Comparison of ENCODE assay signal across 8 cellular contexts in the genomic region with DNA sequence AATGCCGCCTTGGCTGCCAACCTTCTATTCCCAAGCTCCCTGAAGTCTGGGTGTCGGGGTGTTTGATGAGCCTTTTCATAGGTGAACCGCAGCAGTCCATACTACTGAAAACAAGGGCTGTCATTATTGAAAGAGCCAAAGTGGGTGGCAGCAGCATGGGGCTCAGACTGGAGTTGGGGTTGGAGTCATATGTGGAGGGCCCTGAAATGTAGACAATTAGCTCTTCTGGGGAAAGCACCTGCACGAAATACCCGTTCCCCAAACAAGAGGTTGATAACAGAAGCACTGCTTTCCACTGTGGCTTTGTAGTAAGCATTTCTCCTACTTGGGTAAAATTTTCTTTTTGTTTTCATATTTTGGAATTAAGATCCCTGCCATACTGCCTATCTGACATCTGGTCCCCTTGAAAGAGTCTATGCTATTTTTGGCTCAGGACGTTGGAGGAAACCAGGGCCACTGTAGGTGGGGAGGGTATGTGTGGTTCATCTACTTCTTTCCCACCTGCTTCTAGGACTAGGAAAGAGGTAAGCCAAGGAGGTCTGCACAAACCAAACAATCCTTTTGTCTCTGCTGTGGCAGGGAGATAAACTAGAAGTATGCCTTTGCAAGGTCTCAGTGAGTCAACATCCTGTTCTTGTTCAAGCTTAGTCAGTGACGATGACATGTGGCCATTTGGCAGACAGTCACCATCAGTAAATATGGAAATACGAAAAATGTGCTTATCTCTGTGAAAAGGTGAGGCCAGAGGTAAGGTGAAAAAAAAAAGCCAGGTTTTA.
DNase-seq lines count a peak whose midpoint lies in the region; ATAC-seq and TF ChIP-seq lines count a peak whose summit lies in the region.

No MANE protein-coding gene starts in this region.

- peak; percentile 92 for DNase-seq in DMS153 treated with DMSO at 0.1 percent for 48 hours (lab: John Stamatoyannopoulos, UW; ENCODE audit: unreplicated experiment)
- peak; percentile 85 for DNase-seq in M059J (ENCODE audit: low read depth)
- DNase-seq in mammary epithelial cell = peak; percentile 75
- DNase-seq in myocyte (ENCODE audit: low read depth) = peak; percentile 37
- DNase-seq in activated CD8-positive, alpha-beta memory T cell treated with anti-CD3 and anti-CD28 coated beads, Interleukin-2, amount 10 ng/mL, durations not matched to agents 7 days and 5 days = no peak
- no peak for DNase-seq in NCI-H128 (lab: John Stamatoyannopoulos, UW; ENCODE audit: unreplicated experiment)
- no peak for DNase-seq in NCI-H2107 treated with DMSO at 0.1 percent for 48 hours (lab: John Stamatoyannopoulos, UW; ENCODE audit: unreplicated experiment)

- H3K4me1 Mint-ChIP-seq in activated CD8-positive, alpha-beta memory T cell treated with anti-CD3 and anti-CD28 coated beads, Interleukin-2, amount 10 ng/mL, durations not matched to agents 7 days and 5 days = peaks cover 4% of the 10 kb centered on the region

- H3K9me3 Mint-ChIP-seq in activated CD8-positive, alpha-beta memory T cell treated with anti-CD3 and anti-CD28 coated beads, Interleukin-2, amount 10 ng/mL, durations not matched to agents 7 days and 5 days (ENCODE audit: low read depth) = no peaks in the 10 kb centered on the region

- H4K20me1 ChIP-seq in mammary epithelial cell (ENCODE audit: insufficient read depth, low read length) = no peaks in the 10 kb centered on the region

- H3K27me3 Mint-ChIP-seq in activated CD8-positive, alpha-beta memory T cell treated with anti-CD3 and anti-CD28 coated beads, Interleukin-2, amount 10 ng/mL, durations not matched to agents 7 days and 5 days = no peaks in the 10 kb centered on the region

- H3K4me1 ChIP-seq in mammary epithelial cell (ENCODE audit: insufficient read depth, low read length) = peaks cover 36% of the 10 kb centered on the region

- peak overlapping the region; percentile 60 for H3K27ac ChIP-seq in mammary epithelial cell (ENCODE audit: insufficient read depth, low read depth, low read length)

- no peak for TF ChIP-seq CTCF in mammary epithelial cell (conservative IDR thresholded peaks at IDR 0.05 in 1 of 2, IDR thresholded peaks at IDR 0.05 in 1 of 2; ENCODE audit: extremely low read depth in 1 of 2, insufficient read depth in 1 of 2, low read depth in 1 of 2, low read length in 2 of 2)

- dilution Hi-C loops in mammary epithelial cell (cut with HindIII; ENCODE audit: low sequenced_read_pairs) = no loop called here

- no peak overlapping the region for H3K4me3 ChIP-seq in mammary epithelial cell (replicated peaks in 1 of 3; ENCODE audit: insufficient read depth in 1 of 3, low read depth in 2 of 3, low read length in 3 of 3)

- no peaks in the 10 kb centered on the region for H3K9me3 ChIP-seq in mammary epithelial cell (replicated peaks; ENCODE audit: insufficient read depth, low read length)

- no peak overlapping the region for H3K4me3 Mint-ChIP-seq in activated CD8-positive, alpha-beta memory T cell treated with anti-CD3 and anti-CD28 coated beads, Interleukin-2, amount 10 ng/mL, durations not matched to agents 7 days and 5 days

- intact Hi-C loops in mammary epithelial cell (cut with micrococcal nuclease) = no loop called here

- H3K79me2 ChIP-seq in mammary epithelial cell (ENCODE audit: insufficient read depth, low read length) = peaks cover 11% of the 10 kb centered on the region

- BruUV-seq in mammary epithelial cell (replicated peaks; lab: Mats Ljungman, UMichigan) = no TSS peak

- H3K27me3 ChIP-seq in mammary epithelial cell (ENCODE audit: insufficient read depth, low read length) = no peaks in the 10 kb centered on the region

- H3K36me3 Mint-ChIP-seq in activated CD8-positive, alpha-beta memory T cell treated with anti-CD3 and anti-CD28 coated beads, Interleukin-2, amount 10 ng/mL, durations not matched to agents 7 days and 5 days = no peaks in the 10 kb centered on the region

- 55% methylated on average over 8 of the region's 8 CpGs for WGBS in mammary epithelial cell (ENCODE audit: low coverage, missing lambda C conversion rate)

- CTCF ChIA-PET in mammary epithelial cell (lab: Charles Lee; ENCODE audit: low non-redundant PET) = no interaction called here
- CTCF ChIA-PET in activated CD8-positive, alpha-beta memory T cell treated with anti-CD3 and anti-CD28 coated beads, Interleukin-2, amount 10 ng/mL, durations not matched to agents 7 days and 5 days (lab: Charles Lee) = interaction anchor here (0.5 kb wide), 1 partner anchor 297 kb away, joined by 3 read pairs; no protein-coding TSS in a partner anchor

- H3K27ac Mint-ChIP-seq in activated CD8-positive, alpha-beta memory T cell treated with anti-CD3 and anti-CD28 coated beads, Interleukin-2, amount 10 ng/mL, durations not matched to agents 7 days and 5 days = no peak overlapping the region

- H2AFZ ChIP-seq in mammary epithelial cell (ENCODE audit: low read depth, low read length) = peak overlapping the region; percentile 33

- in situ Hi-C loops in mammary epithelial cell (cut with MboI; ENCODE audit: low sequenced_read_pairs in 2 of 2) = no loop called here

- H3K9ac ChIP-seq in mammary epithelial cell (ENCODE audit: insufficient read depth, low read length) = no peak overlapping the region

- ATAC-seq in activated CD8-positive, alpha-beta memory T cell treated with anti-CD3 and anti-CD28 coated beads, Interleukin-2, amount 10 ng/mL, durations not matched to agents 7 days and 5 days = no peak
- no peak for ATAC-seq in HG03095 (IDR thresholded peaks at IDR 0.05; ENCODE audit: unreplicated experiment)

- H3K36me3 ChIP-seq in mammary epithelial cell (ENCODE audit: insufficient read depth, low read length) = no peaks in the 10 kb centered on the region

- peak overlapping the region; percentile 45 for H3K4me2 ChIP-seq in mammary epithelial cell (ENCODE audit: insufficient read depth, low read depth, low read length)

Comparison
In these comparisons a context has a peak if more than half of its experiments do, and no peak if none do; other contexts are left out.
1. DNase-seq: peak in DMS153 treated with DMSO at 0.1 percent for 48 hours (single experiment), M059J (single experiment), mammary epithelial cell (single experiment) and myocyte (single experiment); none in activated CD8-positive, alpha-beta memory T cell treated with anti-CD3 and anti-CD28 coated beads, Interleukin-2, amount 10 ng/mL, durations not matched to agents 7 days and 5 days (single experiment), NCI-H128 (single experiment) and NCI-H2107 treated with DMSO at 0.1 percent for 48 hours (single experiment).